ENCODE assay signal across 11 cellular contexts in genomic region chrX:147875866-147876596, GRCh38. TPM values are rescaled to one million over a fixed set of nuclear protein-coding genes. Genes with fewer than 3 reads are reported as not detected.
DNase-seq lines count a peak whose midpoint lies in the region; ATAC-seq, FAIRE-seq and TF ChIP-seq lines count a peak whose summit lies in the region.
"Had no signal": no experiment of that assay in that cellular context is flagged by ENCODE, and none has a peak within 500 bp of the region (broad histone marks: within the 10 kb centered on the region; RNA-seq: fewer than 3 reads in every experiment).

No MANE protein-coding gene starts in this region.

- peak; percentile 72 for FAIRE-seq in small intestine (lab: Jason Lieb, UNC)
- FAIRE-seq: bronchial epithelial cell had no signal

- H3K27ac ChIP-seq in PC-9 (no peak overlapping the region), small intestine (ENCODE audit: low read depth in 1 of 2, low read length in 1 of 2) (no peak overlapping the region), testis (no peak overlapping the region)
- H3K27ac ChIP-seq: VCaP had no signal

- H2AFZ ChIP-seq in PC-9 = no peak overlapping the region; the same call in 1 of the 2 replicates

- peak; percentile 45 for DNase-seq in NOMO-1 treated with DMSO at 0.1 percent for 48 hours (lab: John Stamatoyannopoulos, UW; ENCODE audit: unreplicated experiment)
- no peak for DNase-seq in NOMO-1 treated with dmso at 0.1 percent for 144 hours (lab: John Stamatoyannopoulos, UW; ENCODE audit: unreplicated experiment)
- peak; percentile 26 to 74 for DNase-seq in PC-9
- peak; percentile 67 for DNase-seq in small intestine
- no peak for DNase-seq in glutamatergic neuron
- no peak for DNase-seq in NCI-H69 (lab: John Stamatoyannopoulos, UW)
- no peak for DNase-seq in testis

- H3K79me2 ChIP-seq in PC-9 (ENCODE audit: low read depth) = no peaks in the 10 kb centered on the region

- no peak overlapping the region for H3K4me3 ChIP-seq in PC-9
- no peak overlapping the region for H3K4me3 ChIP-seq in small intestine (ENCODE audit: low read depth in 1 of 2, low read length in 2 of 2)
- no peak overlapping the region for H3K4me3 ChIP-seq in testis
- H3K4me3 ChIP-seq: lung had no signal

- H3K36me3 ChIP-seq in PC-9 (ENCODE audit: low read depth) (no peaks in the 10 kb centered on the region), small intestine (ENCODE audit: control insufficient read depth in 2 of 2, insufficient read depth in 2 of 2, low read length in 2 of 2) (no peaks in the 10 kb centered on the region), testis (ENCODE audit: low read depth, missing control alignments) (no peaks in the 10 kb centered on the region)

- H3K4me1 Mint-ChIP-seq in glutamatergic neuron (ENCODE audit: low read depth, unreplicated experiment) = no peaks in the 10 kb centered on the region

- H3K4me2 ChIP-seq in PC-9 = peak overlapping the region; percentile 11; the same call in 1 of the 2 replicates

- no peak for TF ChIP-seq POLR2A in testis (IDR thresholded peaks at IDR 0.05)

- POLR2A ChIA-PET in PC-9 (lab: Charles Lee; ENCODE audit: unreplicated experiment) = no interaction called here

- H4K20me1 ChIP-seq in PC-9 (ENCODE audit: insufficient read depth) = no peaks in the 10 kb centered on the region

- H3F3A ChIP-seq in PC-9 (ENCODE audit: insufficient read depth, low read depth) = no peaks in the 10 kb centered on the region

- BruUV-seq in PC-9 (replicated peaks; lab: Mats Ljungman, UMichigan) = no TSS peak

- CTCF ChIA-PET in PC-9 (lab: Charles Lee) = no interaction called here

- H3K9me3 ChIP-seq in PC-9 (ENCODE audit: insufficient read depth, low read depth) (no peaks in the 10 kb centered on the region), small intestine (ENCODE audit: control insufficient read depth, low read depth) (no peaks in the 10 kb centered on the region), testis (no peaks in the 10 kb centered on the region)

- no peaks in the 10 kb centered on the region for H3K9me3 Mint-ChIP-seq in glutamatergic neuron (ENCODE audit: unreplicated experiment)

- H3K4me1 ChIP-seq in PC-9 (replicated peaks; ENCODE audit: insufficient read depth) = peaks cover 11% of the 10 kb centered on the region; the same call in 1 of the 2 replicates
- H3K4me1 ChIP-seq in small intestine (ENCODE audit: control insufficient read depth in 2 of 2, insufficient read depth in 1 of 2, low read depth in 1 of 2, low read length in 1 of 2) = peaks cover 0 to 2% of the 10 kb centered on the region in 2 donors
- no peaks in the 10 kb centered on the region for H3K4me1 ChIP-seq in testis

- ATAC-seq in HG03039 (IDR thresholded peaks at IDR 0.05; ENCODE audit: unreplicated experiment) = peak; percentile 94

- H3K4me3 Mint-ChIP-seq in glutamatergic neuron (ENCODE audit: unreplicated experiment) = no peak overlapping the region

- no peak overlapping the region for H3K27ac Mint-ChIP-seq in glutamatergic neuron (ENCODE audit: unreplicated experiment)

- TF ChIP-seq CTCF in PC-9 (conservative IDR thresholded peaks at IDR 0.05) (no peak), glutamatergic neuron (IDR thresholded peaks at IDR 0.05; ENCODE audit: partially characterized antibody, unreplicated experiment) (no peak), testis (IDR thresholded peaks at IDR 0.05) (no peak)

- H3K27me3 Mint-ChIP-seq in glutamatergic neuron (ENCODE audit: unreplicated experiment) = no peaks in the 10 kb centered on the region

- H3K27me3 ChIP-seq in PC-9 (ENCODE audit: insufficient read depth, low read depth) (no peaks in the 10 kb centered on the region), small intestine (ENCODE audit: control insufficient read depth in 2 of 2, insufficient read depth in 2 of 2, low read length in 2 of 2) (no peaks in the 10 kb centered on the region), testis (no peaks in the 10 kb centered on the region)

- 57 to 73% (median 71%) methylated on average over 7 of the region's 7 CpGs for WGBS in small intestine, 3 donors
- 80 to 87% methylated on average over 7 of the region's 7 CpGs for WGBS in testis, 2 donors

- H3K36me3 Mint-ChIP-seq in glutamatergic neuron (ENCODE audit: unreplicated experiment) = no peaks in the 10 kb centered on the region

- intact Hi-C loops in PC-9 (cut with micrococcal nuclease; ENCODE audit: unreplicated experiment) (no loop called here), testis (cut with DNase I; ENCODE audit: low total_unique reads) (no loop called here)

- no peaks in the 10 kb centered on the region; the same call in 1 of the 2 replicates for H3K9me2 ChIP-seq in PC-9 (ENCODE audit: insufficient read depth)

RNA-seq across cellular contexts. Expression of gene FMR1, which starts 35.7 kb away (rescaled TPM):
- total RNA-seq in PC-9 (2021) (99.5 and 99.9 TPM in 2 replicates), glutamatergic neuron (ENCODE audit: unreplicated experiment) (45.4 TPM), testis (10 to 100 TPM; 45.4 to 49.9 TPM)
- polyA plus RNA-seq in small intestine (10 to 100 TPM; 13.5 to 21.7 (median 14.8) TPM), testis (ENCODE audit: insufficient read depth, low read depth, low replicate concordance) (30.0 TPM)

Comparison
In these comparisons a context has a peak if more than half of its experiments do, and no peak if none do; other contexts are left out.
1. DNase-seq: peak in NOMO-1 treated with DMSO at 0.1 percent for 48 hours (single experiment), PC-9 (2 of 2) and small intestine (single experiment); none in NOMO-1 treated with dmso at 0.1 percent for 144 hours (single experiment), glutamatergic neuron (single experiment), NCI-H69 (single experiment) and testis (single experiment).